Comparison of ENCODE assay signal across 1 cellular context in genomic region chr22:31891366-31892079, GRCh38.
TF ChIP-seq lines count a peak whose summit lies in the region.

No MANE protein-coding gene starts in this region.

TF ChIP-seq in K562, 482 proteins besides CTCF, POLR2A, EP300 and RAD21 (continued from another document):
- TF ChIP-seq, protein P1, sequence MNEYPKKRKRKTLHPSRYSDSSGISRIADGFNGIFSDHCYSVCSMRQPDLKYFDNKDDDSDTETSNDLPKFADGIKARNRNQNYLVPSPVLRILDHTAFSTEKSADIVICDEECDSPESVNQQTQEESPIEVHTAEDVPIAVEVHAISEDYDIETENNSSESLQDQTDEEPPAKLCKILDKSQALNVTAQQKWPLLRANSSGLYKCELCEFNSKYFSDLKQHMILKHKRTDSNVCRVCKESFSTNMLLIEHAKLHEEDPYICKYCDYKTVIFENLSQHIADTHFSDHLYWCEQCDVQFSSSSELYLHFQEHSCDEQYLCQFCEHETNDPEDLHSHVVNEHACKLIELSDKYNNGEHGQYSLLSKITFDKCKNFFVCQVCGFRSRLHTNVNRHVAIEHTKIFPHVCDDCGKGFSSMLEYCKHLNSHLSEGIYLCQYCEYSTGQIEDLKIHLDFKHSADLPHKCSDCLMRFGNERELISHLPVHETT (CRISPR knock-in tag; conservative IDR thresholded peaks at IDR 0.05 in 1 of 2, IDR thresholded peaks at IDR 0.05 in 1 of 2), result 0 out of 4 replicates have a peak, but pooled peaks of 1 of the 2 experiments have one; percentile 27
- TF ChIP-seq TCF3 (CRISPR knock-in tag; IDR thresholded peaks at IDR 0.05), result peak; percentile 59
- TF ChIP-seq SMARCA4 (IDR thresholded peaks at IDR 0.05), result peak; percentile 39; the same call in 1 of the 2 replicates
- peak; percentile 61; the same call in 1 of the 2 replicates for TF ChIP-seq MAFK (IDR thresholded peaks at IDR 0.05; ENCODE audit: low read length)
